9 cellular contexts compared by ENCODE assay signal in the genomic region with DNA sequence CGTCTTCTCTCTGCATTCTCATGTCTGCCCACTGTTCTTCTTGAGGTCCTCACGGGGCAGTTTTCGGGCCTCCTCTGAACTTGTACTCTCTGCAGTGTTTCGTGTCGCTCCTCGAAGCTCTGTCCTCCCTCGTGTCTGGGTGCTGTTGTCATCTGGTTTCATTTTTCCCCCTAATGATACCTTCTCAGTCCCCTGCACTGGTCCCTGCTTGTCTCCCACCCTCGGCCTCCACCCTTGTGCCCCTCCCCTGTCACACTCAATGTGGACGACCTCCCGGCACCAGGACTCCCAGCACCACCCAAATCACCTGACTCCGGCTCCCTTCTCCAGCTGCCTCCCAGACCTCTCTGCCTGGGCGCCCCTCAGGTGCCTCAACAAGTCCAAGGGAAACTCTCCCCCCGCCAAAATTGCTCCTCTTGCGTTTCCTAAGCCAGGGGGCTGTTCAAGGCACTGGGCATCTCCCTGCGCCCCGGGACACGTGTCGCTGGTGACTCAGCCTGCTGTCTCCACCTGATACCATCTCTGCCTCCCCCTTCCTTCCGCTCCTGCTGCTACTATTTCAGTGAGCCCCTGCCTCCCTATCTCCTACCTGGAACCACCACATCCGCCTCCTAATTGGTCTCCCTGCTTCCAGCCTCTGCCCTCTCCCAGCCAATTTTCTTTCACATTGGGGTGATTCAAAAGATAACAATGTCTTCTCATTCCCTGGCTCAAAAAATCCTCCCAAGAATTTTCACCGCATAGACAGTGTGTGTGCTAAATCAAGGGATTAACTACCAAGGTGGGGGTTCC. TPM values are rescaled to one million over a fixed set of nuclear protein-coding genes. Genes with fewer than 3 reads are reported as not detected.
DNase-seq lines count a peak whose midpoint lies in the region; ATAC-seq and TF ChIP-seq lines count a peak whose summit lies in the region.
"Had no signal": no experiment of that assay in that cellular context is flagged by ENCODE, and none has a peak within 500 bp of the region (broad histone marks: within the 10 kb centered on the region; RNA-seq: fewer than 3 reads in every experiment).

No MANE protein-coding gene starts in this region.

- H3K4me1 ChIP-seq in BE2C, result peaks cover 14% of the 10 kb centered on the region
- H3K4me1 ChIP-seq in Peyer's patch, result peaks cover 0 to 82% (median 12%) of the 10 kb centered on the region in 4 donors
- peaks cover 41 to 61% of the 10 kb centered on the region in 2 donors for H3K4me1 ChIP-seq in uterus

- ATAC-seq in HG03342 (IDR thresholded peaks at IDR 0.05; ENCODE audit: unreplicated experiment), result no peak
- no peak for ATAC-seq in HG02852 (IDR thresholded peaks at IDR 0.05; ENCODE audit: unreplicated experiment)

- H3K9me3 ChIP-seq in BE2C, result no peaks in the 10 kb centered on the region
- no peaks in the 10 kb centered on the region for H3K9me3 ChIP-seq in Peyer's patch
- no peaks in the 10 kb centered on the region for H3K9me3 ChIP-seq in uterus

- H3K27me3 ChIP-seq in BE2C, result no peaks in the 10 kb centered on the region
- H3K27me3 ChIP-seq in Peyer's patch, result no peaks in the 10 kb centered on the region
- H3K27me3 ChIP-seq in uterus, result no peaks in the 10 kb centered on the region

- peaks cover 21% of the 10 kb centered on the region for H3K4me1 Mint-ChIP-seq in mesothelial cell of epicardium

- peak overlapping the region; percentile 36 for H3K27ac Mint-ChIP-seq in mesothelial cell of epicardium
- H3K27ac Mint-ChIP-seq: activated B cell treated with CpG ODN at 0.5 μM for 24 hours had no signal

- H3K4me3 ChIP-seq in BE2C (ENCODE audit: low read depth, low read length), result peak overlapping the region; percentile 23
- H3K4me3 ChIP-seq in Peyer's patch, result no peak overlapping the region
- no peak overlapping the region for H3K4me3 ChIP-seq in astrocyte of the spinal cord (ENCODE audit: low read depth, low read length)
- peak overlapping the region in 1 of 2 donors; percentile 3 for H3K4me3 ChIP-seq in uterus

- H3K36me3 Mint-ChIP-seq in mesothelial cell of epicardium, result no peaks in the 10 kb centered on the region

- intact Hi-C loops in uterus (cut with DNase I; ENCODE audit: low total_unique reads), result no loop called here

- DNase-seq in BE2C (peak; percentile 78), Peyer's patch (peak in 1 of 3 donors; percentile 44), astrocyte of the spinal cord (ENCODE audit: low read depth, low spot score) (peak; percentile 56), mesothelial cell of epicardium (ENCODE audit: low spot score in 2 of 2, unreplicated experiment in 2 of 2) (no peak), uterus (peak in 1 of 2 donors; percentile 59), mesenteric fat pad (ENCODE audit: low spot score) (no peak)
- DNase-seq: activated B cell treated with CpG ODN at 0.5 μM for 24 hours had no signal

- H3K36me3 ChIP-seq in BE2C (no peaks in the 10 kb centered on the region), Peyer's patch (no peaks in the 10 kb centered on the region), uterus (no peaks in the 10 kb centered on the region)

- TF ChIP-seq CTCF in BE2C (IDR thresholded peaks at IDR 0.05; ENCODE audit: low read depth, low read length) (no peak), Peyer's patch (IDR thresholded peaks at IDR 0.05) (no peak), astrocyte of the spinal cord (IDR thresholded peaks at IDR 0.05; ENCODE audit: low read depth, low read length) (no peak), mesothelial cell of epicardium (IDR thresholded peaks at IDR 0.05; ENCODE audit: unreplicated experiment) (no peak), uterus (IDR thresholded peaks at IDR 0.05) (no peak)

- no peak overlapping the region for H3K4me3 Mint-ChIP-seq in mesothelial cell of epicardium
- H3K4me3 Mint-ChIP-seq: activated B cell treated with CpG ODN at 0.5 μM for 24 hours had no signal

- H3K9me3 Mint-ChIP-seq in mesothelial cell of epicardium, result no peaks in the 10 kb centered on the region
- H3K9me3 Mint-ChIP-seq: activated B cell treated with CpG ODN at 0.5 μM for 24 hours had no signal

- TF ChIP-seq POLR2A in Peyer's patch (IDR thresholded peaks at IDR 0.05) (no peak), uterus (IDR thresholded peaks at IDR 0.05) (no peak)

- in situ Hi-C loops in astrocyte of the spinal cord (cut with HindIII; ENCODE audit: low sequenced_read_pairs), result no loop called here

- H3K27ac ChIP-seq in Peyer's patch (peak overlapping the region; percentile 49 to 92 (median 66)), uterus (peak overlapping the region; percentile 87 to 95)

- peaks cover 19% of the 10 kb centered on the region for H3K27me3 Mint-ChIP-seq in mesothelial cell of epicardium (ENCODE audit: low read depth)

RNA-seq across cellular contexts. Expression of a gene that starts 49.5 kb away (rescaled TPM):
- polyA plus RNA-seq in BE2C (2012; ENCODE audit: insufficient read depth, insufficient read length, low read depth), result 19.3 TPM
- total RNA-seq in Peyer's patch (10 to 100 TPM in 2 of 4 donors, 1 to 10 TPM in 2; 2.6 to 33.9 (median 10.3) TPM), mesothelial cell of epicardium (6.5 to 8.4 TPM (median 7.3 TPM) in 3 replicates), uterus (10 to 100 TPM; 10.5 to 77.9 (median 22.8) TPM), mesenteric fat pad (27.9 TPM)

Comparison
In these comparisons a context has a peak if more than half of its experiments do, and no peak if none do; other contexts are left out.
1. DNase-seq: peak in BE2C (single experiment) and astrocyte of the spinal cord (single experiment); none in mesothelial cell of epicardium (0 of 2) and mesenteric fat pad (single experiment).